1 cellular context compared by ENCODE assay signal in genomic region chrX:53316121-53316859, GRCh38.
TF ChIP-seq lines count a peak whose summit lies in the region.

No MANE protein-coding gene starts in this region.

TF ChIP-seq in H1, 55 proteins besides CTCF, POLR2A, EP300 and RAD21:
- TF ChIP-seq ATF3 (IDR thresholded peaks at IDR 0.05; ENCODE audit: insufficient read depth, low read depth, low read length) (no peak), POU5F1 (IDR thresholded peaks at IDR 0.05; ENCODE audit: low read depth, low read length) (no peak), CBX8 (IDR thresholded peaks at IDR 0.05; ENCODE audit: borderline replicate concordance, low read depth, low read length) (no peak), BACH1 (IDR thresholded peaks at IDR 0.05; ENCODE audit: low read length) (no peak), SP4 (IDR thresholded peaks at IDR 0.05; ENCODE audit: low read length) (no peak), CHD2 (IDR thresholded peaks at IDR 0.05; ENCODE audit: low read length) (no peak), E2F6 (IDR thresholded peaks at IDR 0.05) (no peak), EGR1 (IDR thresholded peaks at IDR 0.05; ENCODE audit: borderline replicate concordance, low read depth, low read length) (no peak), BRCA1 (IDR thresholded peaks at IDR 0.05; ENCODE audit: low read depth, low read length) (no peak), HDAC2 (IDR thresholded peaks at IDR 0.05; ENCODE audit: borderline replicate concordance in 1 of 2, low read depth in 2 of 2, low read length in 2 of 2) (no peak), SIX5 (IDR thresholded peaks at IDR 0.05; ENCODE audit: low read depth, low read length) (no peak), SAP30 (IDR thresholded peaks at IDR 0.05; ENCODE audit: insufficient read depth, insufficient replicate concordance, low read length) (no peak), GABPA (IDR thresholded peaks at IDR 0.05; ENCODE audit: borderline replicate concordance, insufficient read depth, low read length) (no peak)
